ENCODE assay signal across 11 cellular contexts in genomic region chr19:36685835-36686234, GRCh38. TPM values are rescaled to one million over a fixed set of nuclear protein-coding genes. Genes with fewer than 3 reads are reported as not detected.
DNase-seq lines count a peak whose midpoint lies in the region; ATAC-seq and TF ChIP-seq lines count a peak whose summit lies in the region.
"Had no signal": no experiment of that assay in that cellular context is flagged by ENCODE, and none has a peak within 500 bp of the region (broad histone marks: within the 10 kb centered on the region; RNA-seq: fewer than 3 reads in every experiment).

No MANE protein-coding gene starts in this region.

- no peaks in the 10 kb centered on the region for H4K20me1 ChIP-seq in fibroblast of lung (ENCODE audit: control insufficient read depth, extremely low read depth, insufficient read depth, low read length)

- H3K23ac ChIP-seq in mesenchymal stem cell (ENCODE audit: low read length in 2 of 2) = no peak overlapping the region

- H3K4me1 ChIP-seq in fibroblast of lung (ENCODE audit: control insufficient read depth, extremely low read depth, insufficient read depth, low read length) (peaks cover 2% of the 10 kb centered on the region), mesenchymal stem cell (ENCODE audit: control insufficient read depth, insufficient read depth, low read depth, low read length) (peaks cover 4% of the 10 kb centered on the region)

- no peak overlapping the region for H3K27ac Mint-ChIP-seq in stimulated activated naive CD8-positive, alpha-beta T cell treated with anti-CD3 and anti-CD28 coated beads, Interleukin-15, Interleukin-2, amounts not matched to agents 100 ng/mL and 50 ng/mL, for 24 hours

- WGBS in mesenchymal stem cell = 100% methylated on average over 2 of the region's 2 CpGs

- H3K27me3 Mint-ChIP-seq in stimulated activated naive CD8-positive, alpha-beta T cell treated with anti-CD3 and anti-CD28 coated beads, Interleukin-15, Interleukin-2, amounts not matched to agents 100 ng/mL and 50 ng/mL, for 24 hours = no peaks in the 10 kb centered on the region

- in situ Hi-C loops in GM13976 (cut with MboI; ENCODE audit: low sequenced_read_pairs, unreplicated experiment) = no loop called here

- TF ChIP-seq CTCF in fibroblast of lung (conservative IDR thresholded peaks at IDR 0.05 in 1 of 2, IDR thresholded peaks at IDR 0.05 in 1 of 2; ENCODE audit: low read depth in 1 of 2, low read length in 2 of 2) (no peak), GM13976 (IDR thresholded peaks at IDR 0.05; ENCODE audit: borderline replicate concordance, control extremely low read depth, extremely low read depth, insufficient read depth, missing control alignments) (no peak)

- H3K4me3 ChIP-seq in SK-N-MC (peak overlapping the region; percentile 91; the same call in 1 of the 2 replicates), fibroblast of lung (replicated peaks in 1 of 4; ENCODE audit: control extremely low read depth in 1 of 4, insufficient read depth in 1 of 4, low read depth in 3 of 4, low read length in 4 of 4) (peak overlapping the region in 1 of 4 experiments; percentile 79), mesenchymal stem cell (ENCODE audit: insufficient read depth in 1 of 2, low read depth in 1 of 2, low read length in 2 of 2) (peak overlapping the region in 1 of 2 experiments; percentile 92)

- peaks cover 67% of the 10 kb centered on the region for H3K36me3 Mint-ChIP-seq in stimulated activated naive CD8-positive, alpha-beta T cell treated with anti-CD3 and anti-CD28 coated beads, Interleukin-15, Interleukin-2, amounts not matched to agents 100 ng/mL and 50 ng/mL, for 24 hours (ENCODE audit: low read depth)

- H2BK120ac ChIP-seq in mesenchymal stem cell (ENCODE audit: low read depth, low read length) = no peak overlapping the region

- H3K27me3 ChIP-seq in fibroblast of lung (ENCODE audit: control insufficient read depth, insufficient read depth, low read length) (no peaks in the 10 kb centered on the region), mesenchymal stem cell (ENCODE audit: control insufficient read depth in 1 of 2, insufficient read depth in 1 of 2, low read length in 2 of 2) (no peaks in the 10 kb centered on the region)

- H3K4me1 Mint-ChIP-seq in stimulated activated naive CD8-positive, alpha-beta T cell treated with anti-CD3 and anti-CD28 coated beads, Interleukin-15, Interleukin-2, amounts not matched to agents 100 ng/mL and 50 ng/mL, for 24 hours (ENCODE audit: low read depth) = peaks cover 32% of the 10 kb centered on the region

- H3K9me3 Mint-ChIP-seq in stimulated activated naive CD8-positive, alpha-beta T cell treated with anti-CD3 and anti-CD28 coated beads, Interleukin-15, Interleukin-2, amounts not matched to agents 100 ng/mL and 50 ng/mL, for 24 hours = peaks cover 13% of the 10 kb centered on the region

- H3K9me3 ChIP-seq in SK-N-MC (ENCODE audit: low read depth, low read length) (peaks cover 8% of the 10 kb centered on the region; the same call in 1 of the 2 replicates), fibroblast of lung (ENCODE audit: control insufficient read depth, insufficient read depth, low read depth, low read length) (no peaks in the 10 kb centered on the region), mesenchymal stem cell (ENCODE audit: control insufficient read depth, low read length) (peaks cover 26% of the 10 kb centered on the region)

- no peak for ATAC-seq in stimulated activated naive CD8-positive, alpha-beta T cell treated with anti-CD3 and anti-CD28 coated beads, Interleukin-15, Interleukin-2, amounts not matched to agents 100 U/mL and 50 U/mL, for 24 hours

- H3K18ac ChIP-seq in mesenchymal stem cell (ENCODE audit: low read depth in 1 of 2, low read length in 2 of 2) = no peak overlapping the region

- H3K36me3 ChIP-seq in SK-N-MC (ENCODE audit: insufficient read depth, low read length) = peaks cover 35% of the 10 kb centered on the region
- no peaks in the 10 kb centered on the region for H3K36me3 ChIP-seq in fibroblast of lung (ENCODE audit: control insufficient read depth, insufficient read depth, low read length)
- H3K36me3 ChIP-seq in mesenchymal stem cell (ENCODE audit: control insufficient read depth in 1 of 2, insufficient read depth in 2 of 2, low read depth in 1 of 2, low read length in 2 of 2) = peaks cover 15 to 33% of the 10 kb centered on the region in 2 experiments

- no peak overlapping the region for H2BK12ac ChIP-seq in mesenchymal stem cell (ENCODE audit: low read length in 2 of 2)

- no peak overlapping the region for H3K4ac ChIP-seq in mesenchymal stem cell (ENCODE audit: low read depth in 1 of 2, low read length in 2 of 2)

- H3K9ac ChIP-seq in SK-N-MC (ENCODE audit: insufficient read length) (no peak overlapping the region), fibroblast of lung (ENCODE audit: insufficient read depth, low read length) (no peak overlapping the region), mesenchymal stem cell (ENCODE audit: low read length) (no peak overlapping the region)

- peaks cover 28% of the 10 kb centered on the region for H3K79me1 ChIP-seq in mesenchymal stem cell (replicated peaks; ENCODE audit: low read length, poor library complexity, severe bottlenecking)

- H3K79me2 ChIP-seq in fibroblast of lung (ENCODE audit: control insufficient read depth, insufficient read depth, low read length) = peaks cover 17% of the 10 kb centered on the region

- H3K27ac ChIP-seq in SK-N-MC (no peak overlapping the region), fibroblast of lung (ENCODE audit: insufficient read depth, low read length) (no peak overlapping the region), mesenchymal stem cell (ENCODE audit: low read length, poor library complexity, severe bottlenecking) (no peak overlapping the region)

- no peak for DNase-seq in stimulated activated naive CD8-positive, alpha-beta T cell treated with anti-CD3 and anti-CD28 coated beads, Interleukin-15, Interleukin-2, amounts not matched to agents 100 U/mL and 50 U/mL, for 24 hours
- DNase-seq in SK-N-MC (ENCODE audit: low read depth, low spot score) = no peak
- DNase-seq in fibroblast of lung (ENCODE audit: low read depth in 2 of 2) = no peak
- no peak for DNase-seq in mesenchymal stem cell
- no peak for DNase-seq in NCI-H446 treated with DMSO at 0.1 percent for 48 hours (lab: John Stamatoyannopoulos, UW)
- DNase-seq in cerebellar cortex (ENCODE audit: low spot score) = no peak
- no peak for DNase-seq in GM13976 (ENCODE audit: low spot score)
- DNase-seq: activated CD4-positive, CD25-positive, alpha-beta regulatory T cell; anterior cingulate cortex; NCI-H146 had no signal

- no peak overlapping the region for H2BK5ac ChIP-seq in mesenchymal stem cell (ENCODE audit: low read depth, low read length, poor library complexity, severe bottlenecking)

- no peak overlapping the region for H4K91ac ChIP-seq in mesenchymal stem cell (ENCODE audit: low read length)

- H2AK5ac ChIP-seq in mesenchymal stem cell (ENCODE audit: low read length, severe bottlenecking) = no peak overlapping the region

- H4K8ac ChIP-seq in mesenchymal stem cell (ENCODE audit: low read length) = no peak overlapping the region

- no peak overlapping the region for H3K14ac ChIP-seq in mesenchymal stem cell (ENCODE audit: low read length in 2 of 2)

- no peak overlapping the region for H2BK15ac ChIP-seq in mesenchymal stem cell (ENCODE audit: low read depth, poor library complexity, severe bottlenecking)

- H3K4me3 Mint-ChIP-seq in stimulated activated naive CD8-positive, alpha-beta T cell treated with anti-CD3 and anti-CD28 coated beads, Interleukin-15, Interleukin-2, amounts not matched to agents 100 ng/mL and 50 ng/mL, for 24 hours = peak overlapping the region; percentile 99

- H2AFZ ChIP-seq in fibroblast of lung (ENCODE audit: low read length) (no peak overlapping the region), mesenchymal stem cell (ENCODE audit: low read depth, low read length) (no peak overlapping the region)

- H3K4me2 ChIP-seq in fibroblast of lung (ENCODE audit: extremely low read depth, insufficient read depth, low read length) (peak overlapping the region; percentile 100), mesenchymal stem cell (ENCODE audit: low read length, poor library complexity, severe bottlenecking) (no peak overlapping the region)

RNA-seq across cellular contexts. Expression of gene ZNF567, which starts 1.6 kb away (rescaled TPM):
- 5.9 and 6.9 TPM in 2 replicates for total RNA-seq in fibroblast of lung
- polyA plus RNA-seq in fibroblast of lung = 4.3 and 5.6 TPM in 2 replicates
- polyA plus RNA-seq in fibroblast of lung (2012) = 3.1 and 4.2 TPM in 2 replicates
- polyA minus RNA-seq in fibroblast of lung (ENCODE audit: low replicate concordance) = not detected in 2 replicates
- 4.4 TPM for polyA plus RNA-seq in mesenchymal stem cell (2013, experiment 1 of 2)
- polyA plus RNA-seq in mesenchymal stem cell (2013, experiment 2 of 2) = 3.9 TPM

RNA-seq across cellular contexts. Expression of gene ZNF461, which starts 19.2 kb away (rescaled TPM):
- 14.9 and 15.7 TPM in 2 replicates for total RNA-seq in fibroblast of lung
- polyA plus RNA-seq in fibroblast of lung = 3.0 and 3.5 TPM in 2 replicates
- 2.1 and 4.9 TPM in 2 replicates for polyA plus RNA-seq in fibroblast of lung (2012)
- 0.70 and 1.0 TPM in 2 replicates for polyA minus RNA-seq in fibroblast of lung (ENCODE audit: low replicate concordance)
- polyA plus RNA-seq in mesenchymal stem cell (2013, experiment 1 of 2) = 2.3 TPM
- 3.0 TPM for polyA plus RNA-seq in mesenchymal stem cell (2013, experiment 2 of 2)
